ENCODE assay signal across 8 cellular contexts in the genomic region with DNA sequence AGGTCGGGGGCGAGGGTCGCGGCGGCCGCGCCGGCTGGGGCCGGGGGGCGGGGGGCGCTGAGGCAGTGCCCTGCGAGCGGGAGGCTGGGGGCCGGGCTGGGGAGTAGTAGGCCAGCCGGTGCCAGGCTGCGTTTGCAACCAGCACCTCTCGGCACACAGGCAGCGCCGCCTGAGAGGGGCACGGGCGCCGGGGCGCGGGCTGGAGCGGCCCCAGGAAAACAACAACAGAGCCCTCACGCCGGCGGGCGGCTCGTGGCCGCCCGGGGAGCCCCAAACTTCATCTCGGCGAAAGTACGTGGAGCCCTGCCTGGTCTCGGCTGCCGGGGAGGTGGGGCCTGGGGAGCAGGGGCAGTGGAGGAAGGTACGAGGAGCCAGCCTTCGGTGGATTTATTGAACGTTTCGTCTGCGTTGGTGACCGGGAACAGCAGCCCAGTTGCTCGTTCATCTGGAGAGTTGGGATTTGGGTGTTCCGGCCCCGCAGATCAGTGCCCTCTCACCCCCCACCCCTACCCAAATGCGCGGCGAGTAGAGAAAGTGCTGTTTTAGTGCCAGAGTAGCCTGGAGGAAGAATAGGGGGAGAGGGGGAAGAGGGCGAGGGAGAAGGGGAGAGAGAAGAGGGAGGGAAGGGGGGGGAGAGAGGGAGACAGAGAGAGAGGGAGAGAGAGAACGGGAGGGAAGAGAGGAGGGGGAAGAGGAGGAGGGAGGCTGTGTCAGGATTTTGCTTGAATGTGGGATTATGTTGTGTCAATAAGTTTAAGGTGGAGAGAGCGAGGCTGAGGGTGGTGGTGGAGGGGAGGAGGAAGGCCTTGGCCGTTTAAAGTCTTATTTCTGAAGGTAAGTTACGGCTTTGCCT. TPM values are rescaled to one million over a fixed set of nuclear protein-coding genes. Genes with fewer than 3 reads are reported as not detected.
DNase-seq lines count a peak whose midpoint lies in the region; ATAC-seq and TF ChIP-seq lines count a peak whose summit lies in the region.

No MANE protein-coding gene starts in this region.

- peaks cover 9% of the 10 kb centered on the region for H3K36me3 Mint-ChIP-seq in T-cell
- peaks cover 2% of the 10 kb centered on the region for H3K36me3 Mint-ChIP-seq in progenitor cell of endocrine pancreas (ENCODE audit: insufficient read depth)

- ATAC-seq in GM21576 (IDR thresholded peaks at IDR 0.05; ENCODE audit: unreplicated experiment) (peak; percentile 19), T-cell (replicated peaks in 1 of 4) (peak; percentile 55 to 59 (median 58))

- H3K4me3 ChIP-seq in DOHH2 (ENCODE audit: low read length), result peak overlapping the region; percentile 96
- peak overlapping the region; percentile 68 to 92 for H3K4me3 ChIP-seq in right atrium auricular region

- peak overlapping the region; percentile 100 for H3K4me2 ChIP-seq in DOHH2 (ENCODE audit: low read length)

- H3K9me3 Mint-ChIP-seq in T-cell (no peaks in the 10 kb centered on the region), progenitor cell of endocrine pancreas (ENCODE audit: low read depth) (no peaks in the 10 kb centered on the region)

- TF ChIP-seq CTCF in DOHH2 (IDR thresholded peaks at IDR 0.05; ENCODE audit: low read depth, low read length, poor library complexity, severe bottlenecking) (no peak), right atrium auricular region (IDR thresholded peaks at IDR 0.05) (no peak), progenitor cell of endocrine pancreas (IDR thresholded peaks at IDR 0.05; ENCODE audit: unreplicated experiment) (no peak)

- H3K27me3 Mint-ChIP-seq in T-cell (no peaks in the 10 kb centered on the region), progenitor cell of endocrine pancreas (peaks cover 4% of the 10 kb centered on the region)

- H3K4me1 ChIP-seq in DOHH2 (ENCODE audit: control insufficient read depth, low read length) (peaks cover 48% of the 10 kb centered on the region), right atrium auricular region (peaks cover 0 to 11% of the 10 kb centered on the region in 2 donors)

- H3F3A ChIP-seq in DOHH2 (ENCODE audit: control insufficient read depth, insufficient read depth), result peaks cover 5% of the 10 kb centered on the region

- peak overlapping the region; percentile 78 for H3K27ac ChIP-seq in DOHH2 (ENCODE audit: low read depth, low read length)
- H3K27ac ChIP-seq in right atrium auricular region, result peak overlapping the region; percentile 92 to 97

- peak; percentile 27 for DNase-seq in HuH-7.5 (ENCODE audit: low spot score)
- peak in 30 of 34 experiments; percentile 21 to 63 (median 40) for DNase-seq in T-cell
- peak in 47 of 56 donors; percentile 31 to 82 (median 57) for DNase-seq in amygdala (lab: John Stamatoyannopoulos, UW)
- peak; percentile 59 for DNase-seq in right atrium auricular region (ENCODE audit: low spot score)
- DNase-seq in progenitor cell of endocrine pancreas (ENCODE audit: low spot score, unreplicated experiment), result peak; percentile 32
- no peak for DNase-seq in middle frontal gyrus (ENCODE audit: extremely low spot score, low spot score)

- H3K27ac Mint-ChIP-seq in T-cell, result peak overlapping the region; percentile 95 to 97
- peak overlapping the region; percentile 98 for H3K27ac Mint-ChIP-seq in progenitor cell of endocrine pancreas

- CTCF ChIA-PET in T-cell (lab: Charles Lee), result interaction anchor here (0.5 to 1.4 kb wide), 4 partner anchors 75 to 399 kb away, joined by 3 to 4 read pairs (median 4); no protein-coding TSS in a partner anchor

- H3K27me3 ChIP-seq in DOHH2 (ENCODE audit: control insufficient read depth, low read length), result no peaks in the 10 kb centered on the region
- H3K27me3 ChIP-seq in right atrium auricular region, result no peaks in the 10 kb centered on the region

- peaks cover 37 to 40% (median 39%) of the 10 kb centered on the region in 3 donors for H3K4me1 Mint-ChIP-seq in T-cell
- peaks cover 18% of the 10 kb centered on the region for H3K4me1 Mint-ChIP-seq in progenitor cell of endocrine pancreas (ENCODE audit: low read depth)

- H3K4me3 Mint-ChIP-seq in T-cell, result peak overlapping the region; percentile 96 to 99 (median 98)
- peak overlapping the region; percentile 96 for H3K4me3 Mint-ChIP-seq in progenitor cell of endocrine pancreas (ENCODE audit: low read depth)

- H3K9me3 ChIP-seq in DOHH2 (ENCODE audit: control insufficient read depth, insufficient read depth, low read length), result no peaks in the 10 kb centered on the region
- H3K9me3 ChIP-seq in right atrium auricular region, result no peaks in the 10 kb centered on the region

- H3K9me2 ChIP-seq in DOHH2 (replicated peaks; ENCODE audit: control insufficient read depth, low read length), result no peaks in the 10 kb centered on the region

- H4K20me1 ChIP-seq in DOHH2 (ENCODE audit: control insufficient read depth, insufficient read depth, low read depth, low read length), result peaks cover 20% of the 10 kb centered on the region

- H3K36me3 ChIP-seq in DOHH2 (ENCODE audit: control insufficient read depth, low read length), result peaks cover 35% of the 10 kb centered on the region
- no peaks in the 10 kb centered on the region for H3K36me3 ChIP-seq in right atrium auricular region

- peaks cover 55% of the 10 kb centered on the region for H3K79me2 ChIP-seq in DOHH2 (ENCODE audit: control insufficient read depth, low read length)

- POLR2A ChIA-PET in T-cell (lab: Charles Lee), result interaction anchor here (0.5 to 0.7 kb wide), 7 partner anchors 10 to 392 kb away, joined by 3 to 7 read pairs (median 5); no protein-coding TSS in a partner anchor

RNA-seq across cellular contexts. Expression of a gene that starts 0.8 kb away (rescaled TPM):
- total RNA-seq in T-cell (10 to 100 TPM; 67.7 to 89.8 (median 82.0) TPM), right atrium auricular region (10 to 100 TPM; 33.8 to 57.2 TPM), progenitor cell of endocrine pancreas (54.1 and 61.2 TPM in 2 replicates)
